Comparison of ENCODE assay signal across 8 cellular contexts in genomic region chr5:110865400-110866094, GRCh38.
A peak's percentile ranks its signal among the peaks of the same experiment; 100 is the strongest.
DNase-seq lines count a peak whose midpoint lies in the region; ATAC-seq, FAIRE-seq and TF ChIP-seq lines count a peak whose summit lies in the region.

No MANE protein-coding gene starts in this region.

- no peak overlapping the region for H3K14ac ChIP-seq in H1 (ENCODE audit: insufficient read length)

- no peaks in the 10 kb centered on the region for H3K9me3 Mint-ChIP-seq in GM23338
- H3K9me3 Mint-ChIP-seq in stimulated activated naive CD8-positive, alpha-beta T cell treated with anti-CD3 and anti-CD28 coated beads, Interleukin-15, amount 100 ng/mL, for 72 hours = no peaks in the 10 kb centered on the region

- no peak overlapping the region for H3K4me3 Mint-ChIP-seq in GM23338
- H3K4me3 Mint-ChIP-seq in stimulated activated naive CD8-positive, alpha-beta T cell treated with anti-CD3 and anti-CD28 coated beads, Interleukin-15, amount 100 ng/mL, for 72 hours = no peak overlapping the region

- H3K4me2 ChIP-seq in GM23338 (no peak overlapping the region), H1 (ENCODE audit: insufficient read depth in 1 of 2, low read depth in 2 of 2, low read length in 2 of 2) (no peak overlapping the region)

- H3K27me3 Mint-ChIP-seq in GM23338 (ENCODE audit: insufficient read depth, low read depth, poor library complexity) = no peaks in the 10 kb centered on the region
- no peaks in the 10 kb centered on the region for H3K27me3 Mint-ChIP-seq in stimulated activated naive CD8-positive, alpha-beta T cell treated with anti-CD3 and anti-CD28 coated beads, Interleukin-15, amount 100 ng/mL, for 72 hours

- no peak for FAIRE-seq in H1 (lab: Jason Lieb, UNC)

- peak; percentile 97 for ATAC-seq in GM23338
- ATAC-seq in stimulated activated naive CD8-positive, alpha-beta T cell treated with anti-CD3 and anti-CD28 coated beads, Interleukin-15, amount 100 ng/mL, for 72 hours = peak; percentile 33
- ATAC-seq in omental fat pad (ENCODE audit: low FRiP score) = no peak

- H2BK120ac ChIP-seq in H1 (replicated peaks; ENCODE audit: low read depth, low read length) = no peak overlapping the region

- no peaks in the 10 kb centered on the region for H3K27me3 ChIP-seq in GM23338 (ENCODE audit: insufficient read depth)
- H3K27me3 ChIP-seq in H1 (replicated peaks in 1 of 4; ENCODE audit: control insufficient read depth in 3 of 4, extremely low read depth in 1 of 4, insufficient read depth in 3 of 4, low read length in 3 of 4) = no peaks in the 10 kb centered on the region

- TF ChIP-seq EP300 in H1 (IDR thresholded peaks at IDR 0.05; ENCODE audit: borderline replicate concordance in 1 of 2, low read depth in 2 of 2, low read length in 2 of 2) = no peak

- no peak overlapping the region for H2BK12ac ChIP-seq in H1 (ENCODE audit: low read depth, low read length)

- H3K4ac ChIP-seq in H1 (replicated peaks; ENCODE audit: insufficient read length, low read depth, low read length) = no peak overlapping the region

- WGBS in H1 (ENCODE audit: extremely low coverage in 1 of 2, insufficient coverage in 1 of 2, insufficient read length in 1 of 2, insufficient replicate concordance in 2 of 2, low coverage in 1 of 2, low lambda C conversion rate in 2 of 2, missing lambda C conversion rate in 1 of 2), 2 experiments = 81% methylated on average over 4 of the region's 4 CpGs; no CpG with 5 or more reads in 1 of the 2 experiments

- H2BK15ac ChIP-seq in H1 (ENCODE audit: low read length) = no peak overlapping the region

- H2BK5ac ChIP-seq in H1 (ENCODE audit: low read depth, low read length) = no peak overlapping the region

- H3K9me3 ChIP-seq in H1 (ENCODE audit: insufficient read depth in 2 of 2, low read depth in 1 of 2, low read length in 1 of 2) = no peaks in the 10 kb centered on the region

- no peak overlapping the region for H4K91ac ChIP-seq in H1 (replicated peaks; ENCODE audit: insufficient read length, low read length)

- no peak overlapping the region for H4K5ac ChIP-seq in H1 (ENCODE audit: insufficient read length, low read depth, low read length)

- H3K4me3 ChIP-seq in GM23338 = no peak overlapping the region
- H3K4me3 ChIP-seq in H1 (ENCODE audit: extremely low read depth in 1 of 4, insufficient read depth in 2 of 4, low read depth in 3 of 4, low read length in 4 of 4) = no peak overlapping the region

- H3K18ac ChIP-seq in H1 (ENCODE audit: extremely low read depth, low read length) = no peak overlapping the region

- H3K36me3 ChIP-seq in GM23338 (ENCODE audit: insufficient read depth) (no peaks in the 10 kb centered on the region), H1 (ENCODE audit: control insufficient read depth in 2 of 4, insufficient read depth in 4 of 4, low read length in 3 of 4) (no peaks in the 10 kb centered on the region)

- no peaks in the 10 kb centered on the region for H3F3A ChIP-seq in GM23338 (replicated peaks; ENCODE audit: low read depth)

- no peak overlapping the region for H3K27ac Mint-ChIP-seq in GM23338
- H3K27ac Mint-ChIP-seq in stimulated activated naive CD8-positive, alpha-beta T cell treated with anti-CD3 and anti-CD28 coated beads, Interleukin-15, amount 100 ng/mL, for 72 hours = no peak overlapping the region

- CTCF ChIA-PET in H1 (lab: Charles Lee; ENCODE audit: partially characterized antibody) = interaction anchor here (0.6 to 1.8 kb wide), 21 partner anchors 8 to 404 kb away, joined by 3 to 5 read pairs (median 4); no protein-coding TSS in a partner anchor

- TF ChIP-seq CTCF in GM10266 (IDR thresholded peaks at IDR 0.05; ENCODE audit: control insufficient read depth, insufficient read depth, low read depth, missing control alignments) (peak; percentile 54), GM23338 (conservative IDR thresholded peaks at IDR 0.05; ENCODE audit: low read depth in 2 of 2) (peak; percentile 86 to 87), H1 (IDR thresholded peaks at IDR 0.05; ENCODE audit: control extremely low read depth in 1 of 3, insufficient read depth in 1 of 3, low read depth in 1 of 3, low read length in 3 of 3) (peak in 2 of 3 experiments; percentile 57 to 85; a peak in 2 of 4 replicates), omental fat pad (IDR thresholded peaks at IDR 0.05) (no peak)

- peak overlapping the region; percentile 38; the same call in 1 of the 2 replicates for H2AFZ ChIP-seq in GM23338
- H2AFZ ChIP-seq in H1 (ENCODE audit: low read length) = peak overlapping the region; percentile 86; the same call in 1 of the 2 replicates

- POLR2A ChIA-PET in H1 (lab: Charles Lee; ENCODE audit: partially characterized antibody) = no interaction called here

- H3K36me3 Mint-ChIP-seq in GM23338 (ENCODE audit: low read depth) = no peaks in the 10 kb centered on the region

- no peak overlapping the region for H3K23ac ChIP-seq in H1 (ENCODE audit: insufficient read length)

- H3K56ac ChIP-seq in H1 (replicated peaks; ENCODE audit: insufficient read length, low read depth, low read length) = no peak overlapping the region

- H3K9ac ChIP-seq in H1 (replicated peaks in 1 of 4; ENCODE audit: extremely low read depth in 1 of 4, low read depth in 3 of 4, low read length in 3 of 4) = no peak overlapping the region

- no peaks in the 10 kb centered on the region for H3K23me2 ChIP-seq in H1 (ENCODE audit: low read depth, low read length)

- H3K79me1 ChIP-seq in H1 (ENCODE audit: low read depth, low read length) = no peaks in the 10 kb centered on the region

- no peaks in the 10 kb centered on the region for H3K9me2 ChIP-seq in GM23338 (ENCODE audit: insufficient read depth)

- H4K8ac ChIP-seq in H1 (ENCODE audit: extremely low read depth, insufficient read depth, low read length) = no peak overlapping the region

- TF ChIP-seq POLR2A in H1 (IDR thresholded peaks at IDR 0.05; ENCODE audit: control extremely low read depth in 1 of 2, low read depth in 2 of 2, low read length in 2 of 2) = no peak

- no peaks in the 10 kb centered on the region for H3K4me1 Mint-ChIP-seq in GM23338
- H3K4me1 Mint-ChIP-seq in stimulated activated naive CD8-positive, alpha-beta T cell treated with anti-CD3 and anti-CD28 coated beads, Interleukin-15, amount 100 ng/mL, for 72 hours = no peaks in the 10 kb centered on the region

- DNase-seq in GM10266 (ENCODE audit: extremely low spot score) (peak; percentile 32), GM23338 (ENCODE audit: low spot score) (peak; percentile 87), NCI-H2227 treated with DMSO at 0.1 percent for 48 hours (lab: John Stamatoyannopoulos, UW) (peak; percentile 1), H1 (ENCODE audit: low read depth in 1 of 2, low spot score in 2 of 2) (peak; percentile 25 to 60), pons (ENCODE audit: low spot score) (no peak), substantia nigra (lab: John Stamatoyannopoulos, UW) (no peak), omental fat pad (ENCODE audit: low spot score) (no peak)
- no peak for DNase-seq in stimulated activated naive CD8-positive, alpha-beta T cell treated with anti-CD3 and anti-CD28 coated beads, Interleukin-15, amount 100 ng/mL, for 72 hours

- H4K20me1 ChIP-seq in GM23338 (replicated peaks; ENCODE audit: insufficient read depth) (no peaks in the 10 kb centered on the region), H1 (replicated peaks in 1 of 2; ENCODE audit: control insufficient read depth in 1 of 2, insufficient read depth in 2 of 2, low read length in 2 of 2) (no peaks in the 10 kb centered on the region)

- no peak overlapping the region for H2BK20ac ChIP-seq in H1 (ENCODE audit: low read length)

- H3K27ac ChIP-seq in GM23338 (ENCODE audit: low read depth) = no peak overlapping the region
- H3K27ac ChIP-seq in H1 (ENCODE audit: low read depth, low read length) = no peak overlapping the region
- no peak overlapping the region for H3K27ac ChIP-seq in substantia nigra (ENCODE audit: low read depth, low read length, poor library complexity, severe bottlenecking)

- H2AK5ac ChIP-seq in H1 (ENCODE audit: low read depth, low read length) = no peak overlapping the region

- H3K79me2 ChIP-seq in GM23338 (replicated peaks; ENCODE audit: insufficient read depth) = no peaks in the 10 kb centered on the region
- no peaks in the 10 kb centered on the region for H3K79me2 ChIP-seq in H1 (ENCODE audit: control insufficient read depth in 1 of 2, insufficient read depth in 2 of 2, low read length in 2 of 2)

- TF ChIP-seq RAD21 in H1 (IDR thresholded peaks at IDR 0.05 in 1 of 2, conservative IDR thresholded peaks at IDR 0.05 in 1 of 2; ENCODE audit: low read depth in 2 of 2, low read length in 2 of 2) = peak; percentile 61 to 69

- H3K4me1 ChIP-seq in GM23338 (ENCODE audit: insufficient read depth) = no peaks in the 10 kb centered on the region
- H3K4me1 ChIP-seq in H1 (replicated peaks in 1 of 4; ENCODE audit: control insufficient read depth in 3 of 4, insufficient read depth in 4 of 4, low read length in 3 of 4) = no peaks in the 10 kb centered on the region

TF ChIP-seq in GM23338, 12 proteins besides CTCF, POLR2A, EP300 and RAD21 (continues in another document):
- peak; percentile 41; the same call in 1 of the 2 replicates for TF ChIP-seq CREB1 (CRISPR knock-in tag; IDR thresholded peaks at IDR 0.05; ENCODE audit: low read depth)
- no peak for TF ChIP-seq ZNF114 (CRISPR knock-in tag; IDR thresholded peaks at IDR 0.05)

TF ChIP-seq in H1, 55 proteins besides CTCF, POLR2A, EP300 and RAD21:
- 0 out of 2 replicates have a peak, but pooled peaks have one; percentile 37 for TF ChIP-seq YY1 (IDR thresholded peaks at IDR 0.05; ENCODE audit: low read depth, low read length)
- TF ChIP-seq TEAD4 (IDR thresholded peaks at IDR 0.05; ENCODE audit: low read depth, low read length) = peak; percentile 74
- no peak for TF ChIP-seq CHD1 (IDR thresholded peaks at IDR 0.05; ENCODE audit: low read depth, low read length)
TF ChIP-seq in H1: peak in this region for 2.

Comparison
In these comparisons a context has a peak if more than half of its experiments do, and no peak if none do; other contexts are left out.
1. DNase-seq: peak in GM10266 (single experiment), GM23338 (single experiment), NCI-H2227 treated with DMSO at 0.1 percent for 48 hours (single experiment) and H1 (2 of 2); none in stimulated activated naive CD8-positive, alpha-beta T cell treated with anti-CD3 and anti-CD28 coated beads, Interleukin-15, amount 100 ng/mL, for 72 hours (0 of 2), pons (single experiment), substantia nigra (0 of 49) and omental fat pad (single experiment).
2. CTCF ChIP-seq: peak in GM10266 (single experiment), GM23338 (2 of 2) and H1 (2 of 3); none in omental fat pad (0 of 3).